In the genomic region with DNA sequence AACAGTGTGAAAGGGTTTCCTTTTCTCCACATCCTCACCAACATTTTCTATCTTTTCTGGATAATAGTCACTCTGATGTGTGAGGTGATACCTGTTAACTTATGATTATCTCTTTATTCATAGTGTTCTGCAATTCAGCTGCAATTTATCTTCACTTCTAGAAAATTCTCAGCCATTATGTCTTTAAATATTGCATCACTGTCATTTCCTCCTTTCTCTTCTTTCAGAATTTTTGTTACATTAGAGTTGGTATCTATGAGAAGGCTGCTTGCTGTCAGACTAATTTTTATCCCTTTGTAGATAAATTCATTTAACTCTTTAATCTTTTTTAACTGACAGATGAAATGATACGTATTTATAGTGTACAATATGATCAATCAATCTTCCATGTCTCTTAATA, we compare ENCODE assay signal across 21 cellular contexts.
"Had no signal": no experiment of that assay in that cellular context is flagged by ENCODE, and none has a peak within 500 bp of the region (broad histone marks: within the 10 kb centered on the region; RNA-seq: fewer than 3 reads in every experiment).

No MANE protein-coding gene starts in this region.

- H3K27me3 ChIP-seq: dorsolateral prefrontal cortex, heart right ventricle, ovary, right atrium auricular region, sigmoid colon, stomach had no signal

- ATAC-seq: heart right ventricle; left lobe of liver; mucosa of descending colon; natural killer cell; stimulated activated naive B cell treated with anti-CD40 and anti-IgM and Interleukin-4, amounts not matched to agents 10 μg/mL and 1 μg/mL and 100 μg/mL, for 72 hours had no signal

- H3K4me1 ChIP-seq: right atrium auricular region, sigmoid colon, stomach, transverse colon had no signal

- H3K27ac ChIP-seq: dorsolateral prefrontal cortex, heart right ventricle, ovary, right atrium auricular region, sigmoid colon, skin epidermis, stomach, thoracic aorta, transverse colon had no signal

- DNase-seq: cortex of kidney; dorsolateral prefrontal cortex; effector CD8-positive, alpha-beta T cell; heart right ventricle; hypothalamus; islet precursor cell; mammary epithelial cell; mucosa of descending colon; natural killer cell; ovary; sigmoid colon; stimulated activated CD4-positive, alpha-beta T cell treated with anti-CD3 and anti-CD28 coated beads, Interleukin-2, amount 100 ng/mL, for 24 hours; stimulated activated CD4-positive, alpha-beta T cell treated with anti-CD3 and anti-CD28 coated beads, Interleukin-4, amount 100 ng/mL, for 4 hours; stimulated activated naive B cell treated with anti-CD40 and anti-IgM and Interleukin-4, amounts not matched to agents 10 μg/mL and 1 μg/mL and 100 μg/mL, for 72 hours; stomach; substantia nigra; transverse colon had no signal
